21 cellular contexts compared by ENCODE assay signal in the genomic region with DNA sequence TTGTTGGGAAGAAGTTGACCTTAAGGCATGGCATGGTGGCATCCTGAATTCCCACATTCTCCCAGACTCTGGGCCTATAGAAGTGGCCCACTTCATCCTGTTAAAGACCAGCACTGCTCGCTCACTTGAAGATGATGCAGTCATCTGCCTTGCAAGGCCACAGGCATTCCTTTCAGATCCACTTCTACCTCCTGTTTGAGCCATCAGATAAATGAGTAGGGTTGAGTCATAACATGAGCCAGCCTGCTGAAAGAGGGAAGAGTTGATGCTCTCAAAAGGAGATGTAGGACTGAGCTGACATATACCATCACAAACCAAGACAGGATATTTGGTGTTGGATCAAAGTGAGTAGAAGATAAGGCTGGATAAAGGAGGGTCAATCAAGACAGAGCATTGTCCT. TPM values are rescaled to one million over a fixed set of nuclear protein-coding genes. Genes with fewer than 3 reads are reported as not detected.
A peak's percentile ranks its signal among the peaks of the same experiment; 100 is the strongest.
DNase-seq lines count a peak whose midpoint lies in the region; ATAC-seq, FAIRE-seq and TF ChIP-seq lines count a peak whose summit lies in the region.
"Had no signal": no experiment of that assay in that cellular context is flagged by ENCODE, and none has a peak within 500 bp of the region (broad histone marks: within the 10 kb centered on the region; RNA-seq: fewer than 3 reads in every experiment).

No MANE protein-coding gene starts in this region.

- WGBS in testis, 2 donors = 92 to 100% methylated on average over 1 of the region's 1 CpG

- H3K9me3 ChIP-seq in astrocyte (ENCODE audit: insufficient read depth, low read depth, low read length) = no peaks in the 10 kb centered on the region
- no peaks in the 10 kb centered on the region for H3K9me3 ChIP-seq in testis
- H3K9me3 ChIP-seq: ascending aorta, right atrium auricular region, upper lobe of left lung had no signal

- H4K20me1 ChIP-seq in astrocyte (ENCODE audit: insufficient read depth, low read length) = no peaks in the 10 kb centered on the region

- intact Hi-C loops in testis (cut with DNase I; ENCODE audit: low total_unique reads) = no loop called here

- no peak for TF ChIP-seq POLR2A in testis (IDR thresholded peaks at IDR 0.05)

- no peak overlapping the region for H3K27ac Mint-ChIP-seq in astrocyte (ENCODE audit: unreplicated experiment)
- H3K27ac Mint-ChIP-seq: CD4-positive, alpha-beta memory T cell; H9 had no signal

- H3K4me3 Mint-ChIP-seq in astrocyte (ENCODE audit: unreplicated experiment) = no peak overlapping the region
- H3K4me3 Mint-ChIP-seq: CD4-positive, alpha-beta memory T cell; H9 had no signal

- H3K27ac ChIP-seq in astrocyte (ENCODE audit: low read depth, low read length) (no peak overlapping the region), testis (no peak overlapping the region)
- H3K27ac ChIP-seq: ascending aorta, right atrium auricular region, upper lobe of left lung had no signal

- H3K4me3 ChIP-seq in AG10803 (ENCODE audit: low read length) (no peak overlapping the region), astrocyte (ENCODE audit: insufficient read depth, low read depth, low read length) (no peak overlapping the region), testis (no peak overlapping the region)
- H3K4me3 ChIP-seq: ascending aorta, right atrium auricular region, upper lobe of left lung had no signal

- no peaks in the 10 kb centered on the region for H3K9me3 Mint-ChIP-seq in astrocyte (ENCODE audit: unreplicated experiment)
- H3K9me3 Mint-ChIP-seq: H9 had no signal

- H3K36me3 Mint-ChIP-seq in astrocyte (ENCODE audit: low read depth, unreplicated experiment) = no peaks in the 10 kb centered on the region
- H3K36me3 Mint-ChIP-seq: CD4-positive, alpha-beta memory T cell had no signal

- H3K79me2 ChIP-seq in astrocyte (ENCODE audit: insufficient read depth, low read length) = no peaks in the 10 kb centered on the region

- no peak overlapping the region for H3K4me2 ChIP-seq in astrocyte (ENCODE audit: low read length)

- no peaks in the 10 kb centered on the region for H3K27me3 ChIP-seq in astrocyte (ENCODE audit: insufficient read depth, low read length)
- no peaks in the 10 kb centered on the region for H3K27me3 ChIP-seq in testis
- H3K27me3 ChIP-seq: ascending aorta, right atrium auricular region, upper lobe of left lung had no signal

- no peak for FAIRE-seq in astrocyte (lab: Jason Lieb, UNC)
- FAIRE-seq: endometrium, GM19239 had no signal

- H3K36me3 ChIP-seq in astrocyte (ENCODE audit: insufficient read depth, low read length) (no peaks in the 10 kb centered on the region), testis (ENCODE audit: low read depth, missing control alignments) (no peaks in the 10 kb centered on the region)
- H3K36me3 ChIP-seq: ascending aorta, right atrium auricular region, upper lobe of left lung had no signal

- no peak for TF ChIP-seq CTCF in AG10803 (conservative IDR thresholded peaks at IDR 0.05; ENCODE audit: low read length)
- no peak for TF ChIP-seq CTCF in astrocyte (IDR thresholded peaks at IDR 0.05; ENCODE audit: insufficient read depth, low read depth, low read length)
- no peak for TF ChIP-seq CTCF in testis (IDR thresholded peaks at IDR 0.05)

- peak; percentile 3 for DNase-seq in AG10803 (ENCODE audit: low read depth)
- DNase-seq in astrocyte (ENCODE audit: low read depth) = peak; percentile 11
- peak; percentile 63 for DNase-seq in islet precursor cell
- DNase-seq in NCI-H2081 treated with DMSO at 0.1 percent for 48 hours (lab: John Stamatoyannopoulos, UW) = no peak
- no peak for DNase-seq in iPS-NIHi7 (ENCODE audit: extremely low spot score)
- DNase-seq in testis = no peak
- DNase-seq: activated naive CD4-positive, alpha-beta T cell treated with Interleukin-2 at 50 U/mL for 16 hours; CD4-positive, alpha-beta memory T cell; H9; Kasumi-1; NCI-H1436 treated with DMSO at 0.1 percent for 48 hours; stimulated activated naive CD4-positive, alpha-beta T cell treated with Interleukin-2 at 50 U/mL for 16 hours; upper lobe of left lung had no signal

- H3K4me1 Mint-ChIP-seq in astrocyte (ENCODE audit: low read depth, unreplicated experiment) = no peaks in the 10 kb centered on the region

- no peaks in the 10 kb centered on the region for H3K4me1 ChIP-seq in astrocyte (ENCODE audit: insufficient read depth, low read length)
- H3K4me1 ChIP-seq in testis = no peaks in the 10 kb centered on the region
- H3K4me1 ChIP-seq: ascending aorta, right atrium auricular region, upper lobe of left lung had no signal

- H3K9ac ChIP-seq in astrocyte (ENCODE audit: low read length) = no peak overlapping the region

- H2AFZ ChIP-seq in astrocyte (ENCODE audit: low read depth, low read length) = no peak overlapping the region

- ATAC-seq in HG02588 (IDR thresholded peaks at IDR 0.05; ENCODE audit: unreplicated experiment) = peak; percentile 44
- no peak for ATAC-seq in activated CD4-positive, CD25-positive, alpha-beta regulatory T cell treated with anti-CD3 and anti-CD28 coated beads, Interleukin-2, amount 50 U/mL, for 24 hours
- ATAC-seq: left lobe of liver had no signal

- no peaks in the 10 kb centered on the region for H3K27me3 Mint-ChIP-seq in astrocyte (ENCODE audit: low read depth, unreplicated experiment)

RNA-seq across cellular contexts. Expression of a gene that starts 1.5 kb away (rescaled TPM):
- total RNA-seq in astrocyte (not detected in 2 replicates), testis (1 to 10 TPM; 1.4 to 4.7 TPM)
- polyA plus RNA-seq in testis (ENCODE audit: insufficient read depth, low read depth, low replicate concordance) = 3.5 TPM
- total RNA-seq: ascending aorta; CD4-positive, alpha-beta memory T cell; H9; left lobe of liver; right atrium auricular region; upper lobe of left lung had no signal
- polyA plus RNA-seq: AG04450; CD4-positive, alpha-beta memory T cell had no signal

Comparison
In these comparisons a context has a peak if more than half of its experiments do, and no peak if none do; other contexts are left out.
1. DNase-seq: peak in AG10803 (single experiment), astrocyte (single experiment) and islet precursor cell (single experiment); none in NCI-H2081 treated with DMSO at 0.1 percent for 48 hours (single experiment), iPS-NIHi7 (single experiment) and testis (single experiment).